ENCODE assay signal across 8 cellular contexts in genomic region chr11:7578276-7578955, GRCh38.
DNase-seq lines count a peak whose midpoint lies in the region; ATAC-seq and TF ChIP-seq lines count a peak whose summit lies in the region.

No MANE protein-coding gene starts in this region.

- no peak for TF ChIP-seq CTCF in VCaP (conservative IDR thresholded peaks at IDR 0.05)
- no peak for TF ChIP-seq CTCF in hepatocyte (IDR thresholded peaks at IDR 0.05; ENCODE audit: poor library complexity)
- no peak for TF ChIP-seq CTCF in smooth muscle cell (IDR thresholded peaks at IDR 0.05; ENCODE audit: borderline replicate concordance, insufficient read depth, poor library complexity, severe bottlenecking)

- H3K27ac ChIP-seq in VCaP (peak overlapping the region; percentile 99), hepatocyte (peak overlapping the region; percentile 99), smooth muscle cell (ENCODE audit: low read depth) (peak overlapping the region; percentile 76)

- H3K4me1 ChIP-seq in hepatocyte (ENCODE audit: insufficient read depth) (peaks cover 58% of the 10 kb centered on the region), smooth muscle cell (ENCODE audit: low read depth) (peaks cover 46% of the 10 kb centered on the region)

- H2AFZ ChIP-seq in hepatocyte (peak overlapping the region; percentile 25), smooth muscle cell (ENCODE audit: low read depth) (peak overlapping the region; percentile 81)

- 52% methylated on average over 9 of the region's 9 CpGs for WGBS in hepatocyte (ENCODE audit: low lambda C conversion rate, missing lambda C conversion rate)
- WGBS in smooth muscle cell (ENCODE audit: low lambda C conversion rate), result 68% methylated on average over 9 of the region's 9 CpGs

- H3K9me2 ChIP-seq in hepatocyte (replicated peaks; ENCODE audit: insufficient read depth), result no peaks in the 10 kb centered on the region

- H4K20me1 ChIP-seq in hepatocyte (ENCODE audit: insufficient read depth, poor library complexity, severe bottlenecking) (no peaks in the 10 kb centered on the region), smooth muscle cell (ENCODE audit: low read depth) (no peaks in the 10 kb centered on the region)

- H3K4me3 ChIP-seq in hepatocyte (peak overlapping the region; percentile 6), smooth muscle cell (peak overlapping the region; percentile 39)

- H3K36me3 ChIP-seq in hepatocyte (replicated peaks; ENCODE audit: insufficient read depth, low read depth), result no peaks in the 10 kb centered on the region
- H3K36me3 ChIP-seq in smooth muscle cell (ENCODE audit: low read depth), result no peaks in the 10 kb centered on the region

- H3K79me2 ChIP-seq in hepatocyte (peaks cover 63% of the 10 kb centered on the region), smooth muscle cell (ENCODE audit: low read depth) (peaks cover 7% of the 10 kb centered on the region)

- H3K9ac ChIP-seq in smooth muscle cell (ENCODE audit: low read depth), result peak overlapping the region; percentile 33

- DNase-seq in hepatocyte (ENCODE audit: low spot score) (no peak), smooth muscle cell (lab: John Stamatoyannopoulos, UW; ENCODE audit: unreplicated experiment) (no peak), RPMI8226 (no peak), COLO829 (ENCODE audit: low spot score) (no peak)

- ATAC-seq in GM18907 (IDR thresholded peaks at IDR 0.05; ENCODE audit: unreplicated experiment), result peak; percentile 13
- no peak for ATAC-seq in HG03442 (IDR thresholded peaks at IDR 0.05; ENCODE audit: unreplicated experiment)
- no peak for ATAC-seq in HG03520 (IDR thresholded peaks at IDR 0.05; ENCODE audit: unreplicated experiment)

- H3F3A ChIP-seq in smooth muscle cell (ENCODE audit: low read depth), result peaks cover 21% of the 10 kb centered on the region

- H3K27me3 ChIP-seq in hepatocyte, result no peaks in the 10 kb centered on the region
- no peaks in the 10 kb centered on the region for H3K27me3 ChIP-seq in smooth muscle cell (ENCODE audit: low read depth)

- H3K9me3 ChIP-seq in hepatocyte (ENCODE audit: low read depth) (no peaks in the 10 kb centered on the region), smooth muscle cell (replicated peaks; ENCODE audit: low read depth) (no peaks in the 10 kb centered on the region)

- H3K4me2 ChIP-seq in hepatocyte, result peak overlapping the region; percentile 81
- H3K4me2 ChIP-seq in smooth muscle cell, result peak overlapping the region; percentile 85
